In the genomic region with DNA sequence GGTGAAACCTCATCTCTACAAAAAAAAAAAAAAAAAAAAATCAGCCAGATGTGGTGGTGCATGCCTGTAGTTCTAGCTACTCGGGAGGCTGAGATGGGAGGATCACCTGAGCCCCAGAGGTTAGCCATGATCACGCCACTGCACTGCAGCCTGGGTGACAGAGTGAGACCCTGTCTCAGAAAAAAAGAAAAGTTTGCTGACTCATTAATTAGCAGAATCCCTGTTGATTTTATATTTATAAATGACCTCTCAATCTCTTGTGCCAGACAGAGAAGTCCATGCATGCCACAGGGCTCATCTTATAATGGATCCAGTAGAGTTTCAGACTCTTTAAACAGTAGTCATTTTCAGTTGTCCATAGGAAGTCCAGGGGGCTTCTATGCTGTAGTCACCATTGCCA, we compare ENCODE assay signal across 20 cellular contexts. TPM values are rescaled to one million over a fixed set of nuclear protein-coding genes. Genes with fewer than 3 reads are reported as not detected.
DNase-seq lines count a peak whose midpoint lies in the region; ATAC-seq, FAIRE-seq and TF ChIP-seq lines count a peak whose summit lies in the region.
"Had no signal": no experiment of that assay in that cellular context is flagged by ENCODE, and none has a peak within 500 bp of the region (broad histone marks: within the 10 kb centered on the region; RNA-seq: fewer than 3 reads in every experiment).

No MANE protein-coding gene starts in this region.

- no peaks in the 10 kb centered on the region for H3K9me3 ChIP-seq in HepG2 (ENCODE audit: low read length)
- H3K9me3 ChIP-seq in right lobe of liver: no peaks in the 10 kb centered on the region
- H3K9me3 ChIP-seq in K562 (replicated peaks; ENCODE audit: control insufficient read depth, insufficient read depth, low read depth, low read length): no peaks in the 10 kb centered on the region
- H3K9me3 ChIP-seq: HAP-1 had no signal

- in situ Hi-C loops in HepG2 (cut with HindIII; ENCODE audit: extremely low pct_ligation_motif_present, low pct_unique_long_range_greater_than_20kb): no loop called here
- in situ Hi-C loops in K562 (cut with MboI): no loop called here

- H4K20me1 ChIP-seq in HepG2 (ENCODE audit: insufficient read depth, low read length) (no peaks in the 10 kb centered on the region), K562 (replicated peaks; ENCODE audit: control insufficient read depth, insufficient read depth, low read length) (no peaks in the 10 kb centered on the region)

- H3K79me2 ChIP-seq in HepG2 (ENCODE audit: insufficient read depth, low read length): no peaks in the 10 kb centered on the region
- no peaks in the 10 kb centered on the region for H3K79me2 ChIP-seq in K562 (ENCODE audit: control insufficient read depth, insufficient read depth, low read length)

- intact Hi-C loops in HepG2 (cut with micrococcal nuclease; ENCODE audit: unreplicated experiment) (no loop called here), right lobe of liver (cut with DNase I) (no loop called here), K562 (cut with micrococcal nuclease) (no loop called here)

- POLR2A ChIA-PET in HepG2 (lab: Yijun Ruan, JAX): no interaction called here
- POLR2A ChIA-PET in K562 (lab: Yijun Ruan, JAX): no interaction called here

- ATAC-seq in HepG2: no peak
- no peak for ATAC-seq in right lobe of liver
- no peak for ATAC-seq in K562

- H3K36me3 ChIP-seq in HepG2 (replicated peaks in 1 of 2; ENCODE audit: control insufficient read depth in 1 of 2, insufficient read depth in 2 of 2, low read length in 2 of 2) (peaks cover 9 to 18% of the 10 kb centered on the region in 2 experiments; a peak in 4 of 5 replicates), right lobe of liver (peaks cover 0 to 26% (median 2%) of the 10 kb centered on the region in 4 donors), K562 (ENCODE audit: control insufficient read depth, insufficient read depth, low read length) (no peaks in the 10 kb centered on the region)
- H3K36me3 ChIP-seq: HAP-1 had no signal

- BruUV-seq in HepG2 (replicated peaks; lab: Mats Ljungman, UMichigan) (no TSS peak), K562 (replicated peaks; lab: Mats Ljungman, UMichigan) (no TSS peak)

- FAIRE-seq in HepG2 (lab: Jason Lieb, UNC) (no peak), K562 (lab: Jason Lieb, UNC) (no peak)
- FAIRE-seq: A204.1, G401.6, GM12892, H54 had no signal

- H3K27me3 ChIP-seq in HepG2 (ENCODE audit: control insufficient read depth in 1 of 2, insufficient read depth in 2 of 2, low read length in 2 of 2) (no peaks in the 10 kb centered on the region), right lobe of liver (no peaks in the 10 kb centered on the region), K562 (ENCODE audit: control insufficient read depth in 2 of 2, insufficient read depth in 2 of 2, low read length in 2 of 2) (no peaks in the 10 kb centered on the region)

- no peak for TF ChIP-seq CTCF in HepG2 (CRISPR knock-in tag; IDR thresholded peaks at IDR 0.05)
- no peak for TF ChIP-seq CTCF in right lobe of liver (IDR thresholded peaks at IDR 0.05)
- no peak for TF ChIP-seq CTCF in K562 (IDR thresholded peaks at IDR 0.05 in 2 of 3, conservative IDR thresholded peaks at IDR 0.05 in 1 of 3; ENCODE audit: insufficient read depth in 2 of 3, low read depth in 1 of 3, low read length in 3 of 3)

- H3K4me1 ChIP-seq in HepG2 (ENCODE audit: insufficient read depth, low read length) (0 out of 2 replicates have a peak, but pooled peaks cover 6% of the 10 kb centered on the region), right lobe of liver (peaks cover 0 to 39% (median 7%) of the 10 kb centered on the region in 4 donors), K562 (replicated peaks in 1 of 2; ENCODE audit: control insufficient read depth in 2 of 2, insufficient read depth in 2 of 2, low read length in 2 of 2) (no peaks in the 10 kb centered on the region)
- H3K4me1 ChIP-seq: HAP-1 had no signal

- H2AFZ ChIP-seq in HepG2 (ENCODE audit: low read length): no peak overlapping the region
- no peak overlapping the region for H2AFZ ChIP-seq in K562 (ENCODE audit: low read depth, low read length)

- H3K9me1 ChIP-seq in K562 (ENCODE audit: control insufficient read depth, insufficient read depth, low read length): no peaks in the 10 kb centered on the region

- no peak for DNase-seq in HepG2 (ENCODE audit: low spot score)
- no peak for DNase-seq in right lobe of liver
- no peak for DNase-seq in K562 (ENCODE audit: extremely low read depth in 1 of 4, low spot score in 3 of 4)
- DNase-seq in NOMO-1 treated with dmso at 0.1 percent for 144 hours (lab: John Stamatoyannopoulos, UW; ENCODE audit: unreplicated experiment): no peak
- DNase-seq in NCI-H146 (lab: John Stamatoyannopoulos, UW): no peak
- DNase-seq: C1 segment of cervical spinal cord; Calu3; CD4-positive, alpha-beta memory T cell; COR-L47; DMS153; DND-41; GOT3; HFFc6 had no signal

- no peak for TF ChIP-seq RAD21 in HepG2 (CRISPR knock-in tag; IDR thresholded peaks at IDR 0.05)
- TF ChIP-seq RAD21 in K562 (CRISPR knock-in tag; conservative IDR thresholded peaks at IDR 0.05 in 1 of 2, IDR thresholded peaks at IDR 0.05 in 1 of 2): no peak

- H3K9ac ChIP-seq in HepG2 (ENCODE audit: insufficient read depth, low read depth, low read length): no peak overlapping the region
- no peak overlapping the region for H3K9ac ChIP-seq in K562 (ENCODE audit: insufficient read depth in 1 of 2, low read depth in 2 of 2, low read length in 2 of 2)

- no peak overlapping the region for H3K4me2 ChIP-seq in HepG2 (ENCODE audit: low read depth, low read length)
- H3K4me2 ChIP-seq in K562 (ENCODE audit: insufficient read depth, low read length): no peak overlapping the region

- H3K27ac ChIP-seq in HepG2 (ENCODE audit: extremely low read length, insufficient read depth, low read length) (no peak overlapping the region), right lobe of liver (no peak overlapping the region), K562 (ENCODE audit: extremely low read depth, low read depth, low read length) (no peak overlapping the region)
- H3K27ac ChIP-seq: 22Rv1 had no signal

- H3K4me3 ChIP-seq in HepG2 (replicated peaks in 1 of 3; ENCODE audit: insufficient read depth in 1 of 3, low read depth in 2 of 3, low read length in 3 of 3) (no peak overlapping the region), right lobe of liver (no peak overlapping the region), K562 (no peak overlapping the region)
- H3K4me3 ChIP-seq: HAP-1 had no signal

- 95% methylated on average over 2 of the region's 2 CpGs for WGBS in HepG2 (ENCODE audit: low lambda C conversion rate)
- 80% methylated on average over 2 of the region's 2 CpGs for WGBS in right lobe of liver (ENCODE audit: insufficient coverage, low coverage, low lambda C conversion rate, missing lambda C conversion rate)
- no CpG with 5 or more reads among the region's 2 CpGs for WGBS in K562 (ENCODE audit: insufficient coverage, low coverage, missing lambda C conversion rate)

- TF ChIP-seq EP300 in HepG2 (IDR thresholded peaks at IDR 0.05; ENCODE audit: low read depth in 2 of 2, low read length in 2 of 2) (no peak), HepG2 (CRISPR knock-in tag; IDR thresholded peaks at IDR 0.05; ENCODE audit: borderline replicate concordance) (no peak), K562 (IDR thresholded peaks at IDR 0.05; ENCODE audit: low read length) (no peak)

- CTCF ChIA-PET in HepG2 (lab: Yijun Ruan, JAX; ENCODE audit: low intra/inter-chr PET ratio, low total read pairs) (no interaction called here), K562 (lab: Yijun Ruan, JAX; ENCODE audit: low intra/inter-chr PET ratio) (no interaction called here)

- TF ChIP-seq POLR2A in HepG2 (IDR thresholded peaks at IDR 0.05; ENCODE audit: insufficient read depth in 1 of 2, low read depth in 2 of 2, low read length in 2 of 2) (no peak), right lobe of liver (IDR thresholded peaks at IDR 0.05) (no peak), K562 (conservative IDR thresholded peaks at IDR 0.05) (no peak)

RNA-seq across cellular contexts. Expression of a gene that starts 32.9 kb away (rescaled TPM):
- total RNA-seq in HepG2 (2016; rRNA removed; fragmentation: Illumina TruSeq; extraction: Trizol) (5.7 and 9.0 TPM in 2 replicates), right lobe of liver (10 to 100 TPM; 24.6 to 64.3 (median 52.6) TPM), K562 (2014; rRNA removed) (2.1 and 3.7 TPM in 2 replicates), K562 (2014; rRNA removed; fragmentation: Illumina TruSeq; extraction: Trizol) (2.4 and 2.5 TPM in 2 replicates), K562 (2015; rRNA removed; fragmentation: Illumina TruSeq; extraction: Trizol) (3.6 and 4.1 TPM in 2 replicates), K562 (2021) (2.9 and 3.2 TPM in 2 replicates)
- 4.3 and 4.9 TPM in 2 replicates for total RNA-seq in HepG2 (2016; cell fraction: cytosol; rRNA removed; fragmentation: Illumina TruSeq; extraction: Trizol; ENCODE audit: low read depth)
- total RNA-seq in HepG2 (2016; cell fraction: insoluble cytoplasmic fraction; rRNA removed; fragmentation: Illumina TruSeq; extraction: Trizol): 4.8 and 8.8 TPM in 2 replicates
- 7.3 and 7.9 TPM in 2 replicates for total RNA-seq in HepG2 (2016; cell fraction: membrane; rRNA removed; fragmentation: Illumina TruSeq; extraction: Trizol)
- total RNA-seq in HepG2 (2016; cell fraction: nucleus; rRNA removed; fragmentation: Illumina TruSeq; extraction: Trizol): 7.5 and 8.4 TPM in 2 replicates
- polyA plus RNA-seq in HepG2 (2011; rRNA removed) (16.5 and 17.2 TPM in 2 replicates), K562 (2011; rRNA removed) (3.6 and 4.1 TPM in 2 replicates), K562 (2014; fragmentation: Illumina TruSeq; extraction: Trizol) (2.3 and 2.9 TPM in 2 replicates), K562 (2014; fragmentation: Nextera tagmentation; extraction: Ambion mirVana) (under 1 TPM; 0.53 to 0.81 TPM), K562 (2014; rRNA removed) (2.3 and 3.4 TPM in 2 replicates)
- polyA plus RNA-seq in HepG2 (2011; cell fraction: cytosol; rRNA removed): 17.9 and 18.6 TPM in 2 replicates
- polyA plus RNA-seq in HepG2 (2011; cell fraction: nucleus; rRNA removed): 10.2 and 11.0 TPM in 2 replicates
- 7.6 and 9.4 TPM in 2 replicates for polyA plus RNA-seq in HepG2 (2012)
- 3.4 and 4.3 TPM in 2 replicates for polyA plus RNA-seq in HepG2 (2016; cell fraction: cytosol; fragmentation: Illumina TruSeq; extraction: Trizol; ENCODE audit: low read depth)
- 4.7 and 5.8 TPM in 2 replicates for polyA plus RNA-seq in HepG2 (2016; cell fraction: insoluble cytoplasmic fraction; fragmentation: Illumina TruSeq; extraction: Trizol; ENCODE audit: low read depth)
- polyA plus RNA-seq in HepG2 (2016; cell fraction: membrane; fragmentation: Illumina TruSeq; extraction: Trizol; ENCODE audit: low read depth): 4.9 and 6.1 TPM in 2 replicates
- 9.1 and 12.2 TPM in 2 replicates for polyA plus RNA-seq in HepG2 (2016; cell fraction: nucleus; fragmentation: Illumina TruSeq; extraction: Trizol; ENCODE audit: insufficient read depth, low read depth)
- polyA minus RNA-seq in HepG2 (2011; rRNA and poly(A)+ RNA removed; ENCODE audit: low replicate concordance): 34.5 and 67.6 TPM in 2 replicates
- 10.7 and 12.8 TPM in 2 replicates for polyA minus RNA-seq in HepG2 (2011; cell fraction: cytosol; rRNA and poly(A)+ RNA removed)
- 12.6 and 14.9 TPM in 2 replicates for polyA minus RNA-seq in HepG2 (2011; cell fraction: nucleus; rRNA and poly(A)+ RNA removed)
- total RNA-seq in K562 (2011; cell fraction: chromatin; rRNA removed; ENCODE audit: low replicate concordance): 6.4 and 12.8 TPM in 2 replicates
- 9.8 and 11.6 TPM in 2 replicates for total RNA-seq in K562 (2011; cell fraction: nucleolus; rRNA removed)
- total RNA-seq in K562 (2011; cell fraction: nucleoplasm; rRNA removed): 5.2 and 11.6 TPM in 2 replicates
- polyA plus RNA-seq in K562 (2011; cell fraction: cytosol; rRNA removed): 4.7 and 4.9 TPM in 2 replicates
- polyA plus RNA-seq in K562 (2011; cell fraction: nucleus; rRNA removed): 3.6 and 3.9 TPM in 2 replicates
- 3.2 and 5.2 TPM in 2 replicates for polyA plus RNA-seq in K562 (2012)
- polyA minus RNA-seq in K562 (2011; rRNA and poly(A)+ RNA removed): 6.0 and 7.1 TPM in 2 replicates
- 2.5 and 3.4 TPM in 2 replicates for polyA minus RNA-seq in K562 (2011; cell fraction: cytosol; rRNA and poly(A)+ RNA removed)
- 1.9 and 3.6 TPM in 2 replicates for polyA minus RNA-seq in K562 (2011; cell fraction: nucleus; rRNA and poly(A)+ RNA removed)

RNA-seq across cellular contexts. Expression of a gene that starts 35.6 kb away (rescaled TPM):
- 15.4 and 21.5 TPM in 2 replicates for total RNA-seq in HepG2 (2016; rRNA removed; fragmentation: Illumina TruSeq; extraction: Trizol)
- 3.9 and 5.5 TPM in 2 replicates for total RNA-seq in HepG2 (2016; cell fraction: cytosol; rRNA removed; fragmentation: Illumina TruSeq; extraction: Trizol; ENCODE audit: low read depth)
- total RNA-seq in HepG2 (2016; cell fraction: insoluble cytoplasmic fraction; rRNA removed; fragmentation: Illumina TruSeq; extraction: Trizol): 19.2 and 23.3 TPM in 2 replicates
- 14.8 and 15.2 TPM in 2 replicates for total RNA-seq in HepG2 (2016; cell fraction: membrane; rRNA removed; fragmentation: Illumina TruSeq; extraction: Trizol)
- total RNA-seq in HepG2 (2016; cell fraction: nucleus; rRNA removed; fragmentation: Illumina TruSeq; extraction: Trizol): 13.3 and 14.6 TPM in 2 replicates
- 10.5 and 16.2 TPM in 2 replicates for polyA plus RNA-seq in HepG2 (2011; rRNA removed)
- 8.2 and 12.1 TPM in 2 replicates for polyA plus RNA-seq in HepG2 (2011; cell fraction: cytosol; rRNA removed)
- polyA plus RNA-seq in HepG2 (2011; cell fraction: nucleus; rRNA removed): 4.6 and 7.8 TPM in 2 replicates
- polyA plus RNA-seq in HepG2 (2012): 7.4 and 10.0 TPM in 2 replicates
- polyA plus RNA-seq in HepG2 (2016; cell fraction: cytosol; fragmentation: Illumina TruSeq; extraction: Trizol; ENCODE audit: low read depth): 3.0 and 5.0 TPM in 2 replicates
- polyA plus RNA-seq in HepG2 (2016; cell fraction: insoluble cytoplasmic fraction; fragmentation: Illumina TruSeq; extraction: Trizol; ENCODE audit: low read depth): 19.5 and 20.3 TPM in 2 replicates
- 9.1 and 11.4 TPM in 2 replicates for polyA plus RNA-seq in HepG2 (2016; cell fraction: membrane; fragmentation: Illumina TruSeq; extraction: Trizol; ENCODE audit: low read depth)
- polyA plus RNA-seq in HepG2 (2016; cell fraction: nucleus; fragmentation: Illumina TruSeq; extraction: Trizol; ENCODE audit: insufficient read depth, low read depth): 20.1 and 20.2 TPM in 2 replicates
- polyA minus RNA-seq in HepG2 (2011; rRNA and poly(A)+ RNA removed; ENCODE audit: low replicate concordance): 11.7 and 17.4 TPM in 2 replicates
- polyA minus RNA-seq in HepG2 (2011; cell fraction: cytosol; rRNA and poly(A)+ RNA removed): 4.1 and 6.0 TPM in 2 replicates
- polyA minus RNA-seq in HepG2 (2011; cell fraction: nucleus; rRNA and poly(A)+ RNA removed): 17.5 and 18.9 TPM in 2 replicates
- total RNA-seq in right lobe of liver: 10 to 100 TPM in 4 of 6 experiments, 1 to 10 TPM in 2; 7.9 to 12.6 (median 10.6) TPM
- 25.4 and 29.4 TPM in 2 replicates for total RNA-seq in K562 (2011; cell fraction: chromatin; rRNA removed; ENCODE audit: low replicate concordance)
- 14.8 and 18.0 TPM in 2 replicates for total RNA-seq in K562 (2011; cell fraction: nucleolus; rRNA removed)
- 24.8 and 46.7 TPM in 2 replicates for total RNA-seq in K562 (2011; cell fraction: nucleoplasm; rRNA removed)
- total RNA-seq in K562 (2014; rRNA removed): 13.9 and 15.9 TPM in 2 replicates
- total RNA-seq in K562 (2014; rRNA removed; fragmentation: Illumina TruSeq; extraction: Trizol): 13.5 and 15.5 TPM in 2 replicates
- 19.9 and 20.4 TPM in 2 replicates for total RNA-seq in K562 (2015; rRNA removed; fragmentation: Illumina TruSeq; extraction: Trizol)
- 14.9 and 17.0 TPM in 2 replicates for total RNA-seq in K562 (2021)
- polyA plus RNA-seq in K562 (2011; rRNA removed): 14.7 and 18.9 TPM in 2 replicates
- 6.3 and 12.9 TPM in 2 replicates for polyA plus RNA-seq in K562 (2011; cell fraction: cytosol; rRNA removed)
- 6.7 and 9.4 TPM in 2 replicates for polyA plus RNA-seq in K562 (2011; cell fraction: nucleus; rRNA removed)
- polyA plus RNA-seq in K562 (2012): 6.3 and 9.3 TPM in 2 replicates
- 14.6 and 15.4 TPM in 2 replicates for polyA plus RNA-seq in K562 (2014; fragmentation: Illumina TruSeq; extraction: Trizol)
- polyA plus RNA-seq in K562 (2014; fragmentation: Nextera tagmentation; extraction: Ambion mirVana): 10 to 100 TPM; 20.5 to 20.8 TPM
- polyA plus RNA-seq in K562 (2014; rRNA removed): 15.1 and 19.0 TPM in 2 replicates
- polyA minus RNA-seq in K562 (2011; rRNA and poly(A)+ RNA removed): 17.9 and 18.2 TPM in 2 replicates
- polyA minus RNA-seq in K562 (2011; cell fraction: cytosol; rRNA and poly(A)+ RNA removed): 5.6 and 8.6 TPM in 2 replicates
- 5.0 and 7.9 TPM in 2 replicates for polyA minus RNA-seq in K562 (2011; cell fraction: nucleus; rRNA and poly(A)+ RNA removed)

RNA-seq across cellular contexts. Expression of a gene that starts 35.8 kb away (rescaled TPM):
- total RNA-seq in HepG2 (2016; rRNA removed; fragmentation: Illumina TruSeq; extraction: Trizol) (13.7 and 20.1 TPM in 2 replicates), right lobe of liver (1 to 10 TPM; 6.1 to 9.9 (median 8.5) TPM), K562 (2014; rRNA removed) (1.8 and 2.7 TPM in 2 replicates), K562 (2014; rRNA removed; fragmentation: Illumina TruSeq; extraction: Trizol) (10.5 and 12.7 TPM in 2 replicates), K562 (2015; rRNA removed; fragmentation: Illumina TruSeq; extraction: Trizol) (5.8 and 6.9 TPM in 2 replicates), K562 (2021) (8.3 and 9.6 TPM in 2 replicates)
- total RNA-seq in HepG2 (2016; cell fraction: cytosol; rRNA removed; fragmentation: Illumina TruSeq; extraction: Trizol; ENCODE audit: low read depth): 3.2 and 5.5 TPM in 2 replicates
- total RNA-seq in HepG2 (2016; cell fraction: insoluble cytoplasmic fraction; rRNA removed; fragmentation: Illumina TruSeq; extraction: Trizol): 12.8 and 20.3 TPM in 2 replicates
- total RNA-seq in HepG2 (2016; cell fraction: membrane; rRNA removed; fragmentation: Illumina TruSeq; extraction: Trizol): 13.7 and 15.4 TPM in 2 replicates
- total RNA-seq in HepG2 (2016; cell fraction: nucleus; rRNA removed; fragmentation: Illumina TruSeq; extraction: Trizol): 7.4 and 8.0 TPM in 2 replicates
- polyA plus RNA-seq in HepG2 (2011; rRNA removed) (7.8 and 8.6 TPM in 2 replicates), K562 (2011; rRNA removed) (9.4 and 11.6 TPM in 2 replicates), K562 (2014; fragmentation: Illumina TruSeq; extraction: Trizol) (2.2 and 6.8 TPM in 2 replicates), K562 (2014; fragmentation: Nextera tagmentation; extraction: Ambion mirVana) (10 to 100 TPM; 13.9 to 22.8 TPM), K562 (2014; rRNA removed) (5.8 and 8.0 TPM in 2 replicates)
- polyA plus RNA-seq in HepG2 (2011; cell fraction: cytosol; rRNA removed): 5.0 and 8.2 TPM in 2 replicates
- 2.4 and 2.6 TPM in 2 replicates for polyA plus RNA-seq in HepG2 (2011; cell fraction: nucleus; rRNA removed)
- polyA plus RNA-seq in HepG2 (2012): 5.6 and 7.7 TPM in 2 replicates
- polyA plus RNA-seq in HepG2 (2016; cell fraction: cytosol; fragmentation: Illumina TruSeq; extraction: Trizol; ENCODE audit: low read depth): 3.9 and 5.1 TPM in 2 replicates
- polyA plus RNA-seq in HepG2 (2016; cell fraction: insoluble cytoplasmic fraction; fragmentation: Illumina TruSeq; extraction: Trizol; ENCODE audit: low read depth): 14.3 and 17.9 TPM in 2 replicates
- polyA plus RNA-seq in HepG2 (2016; cell fraction: membrane; fragmentation: Illumina TruSeq; extraction: Trizol; ENCODE audit: low read depth): 8.0 and 9.8 TPM in 2 replicates
- polyA plus RNA-seq in HepG2 (2016; cell fraction: nucleus; fragmentation: Illumina TruSeq; extraction: Trizol; ENCODE audit: insufficient read depth, low read depth): 12.9 and 13.7 TPM in 2 replicates
- polyA minus RNA-seq in HepG2 (2011; rRNA and poly(A)+ RNA removed; ENCODE audit: low replicate concordance): 3.9 and 9.8 TPM in 2 replicates
- polyA minus RNA-seq in HepG2 (2011; cell fraction: cytosol; rRNA and poly(A)+ RNA removed): 4.0 and 4.7 TPM in 2 replicates
- polyA minus RNA-seq in HepG2 (2011; cell fraction: nucleus; rRNA and poly(A)+ RNA removed): 5.2 and 5.7 TPM in 2 replicates
- 7.2 and 11.2 TPM in 2 replicates for total RNA-seq in K562 (2011; cell fraction: chromatin; rRNA removed; ENCODE audit: low replicate concordance)
- 3.0 and 3.2 TPM in 2 replicates for total RNA-seq in K562 (2011; cell fraction: nucleolus; rRNA removed)
- total RNA-seq in K562 (2011; cell fraction: nucleoplasm; rRNA removed): 3.2 and 5.1 TPM in 2 replicates
- polyA plus RNA-seq in K562 (2011; cell fraction: cytosol; rRNA removed): 4.4 and 7.8 TPM in 2 replicates
- polyA plus RNA-seq in K562 (2011; cell fraction: nucleus; rRNA removed): 2.4 and 4.5 TPM in 2 replicates
- polyA plus RNA-seq in K562 (2012): 3.4 and 4.9 TPM in 2 replicates
- 7.5 and 9.7 TPM in 2 replicates for polyA minus RNA-seq in K562 (2011; rRNA and poly(A)+ RNA removed)
- 2.0 TPM in 1 of 2 replicates, not detected in the other for polyA minus RNA-seq in K562 (2011; cell fraction: cytosol; rRNA and poly(A)+ RNA removed)
- polyA minus RNA-seq in K562 (2011; cell fraction: nucleus; rRNA and poly(A)+ RNA removed): 1.5 and 2.2 TPM in 2 replicates

RNA-seq across cellular contexts. Expression of a gene that starts 59.7 kb away (rescaled TPM):
- total RNA-seq in HepG2 (2016; rRNA removed; fragmentation: Illumina TruSeq; extraction: Trizol) (0.55 and 0.86 TPM in 2 replicates), right lobe of liver (100 to 1,000 TPM in 1 of 6 experiments, 10 to 100 TPM in 5; 32.9 to 134 (median 61.0) TPM), K562 (2014; rRNA removed) (not detected in 2 replicates), K562 (2014; rRNA removed; fragmentation: Illumina TruSeq; extraction: Trizol) (not detected in 2 replicates), K562 (2015; rRNA removed; fragmentation: Illumina TruSeq; extraction: Trizol) (not detected in 2 replicates), K562 (2021) (not detected in 2 replicates)
- 0.30 TPM in 1 of 2 replicates, not detected in the other for total RNA-seq in HepG2 (2016; cell fraction: cytosol; rRNA removed; fragmentation: Illumina TruSeq; extraction: Trizol; ENCODE audit: low read depth)
- 0.61 and 0.73 TPM in 2 replicates for total RNA-seq in HepG2 (2016; cell fraction: insoluble cytoplasmic fraction; rRNA removed; fragmentation: Illumina TruSeq; extraction: Trizol)
- 0.53 and 1.1 TPM in 2 replicates for total RNA-seq in HepG2 (2016; cell fraction: membrane; rRNA removed; fragmentation: Illumina TruSeq; extraction: Trizol)
- total RNA-seq in HepG2 (2016; cell fraction: nucleus; rRNA removed; fragmentation: Illumina TruSeq; extraction: Trizol): 0.22 TPM in 1 of 2 replicates, not detected in the other
- polyA plus RNA-seq in HepG2 (2011; rRNA removed) (1.0 and 1.7 TPM in 2 replicates), K562 (2011; rRNA removed) (0.06 TPM in 1 of 2 replicates, not detected in the other), K562 (2014; fragmentation: Illumina TruSeq; extraction: Trizol) (not detected in 2 replicates), K562 (2014; fragmentation: Nextera tagmentation; extraction: Ambion mirVana) (not detected), K562 (2014; rRNA removed) (not detected in 2 replicates)
- polyA plus RNA-seq in HepG2 (2011; cell fraction: cytosol; rRNA removed): 1.0 and 1.3 TPM in 2 replicates
- 0.43 and 0.51 TPM in 2 replicates for polyA plus RNA-seq in HepG2 (2011; cell fraction: nucleus; rRNA removed)
- 0.33 and 2.5 TPM in 2 replicates for polyA plus RNA-seq in HepG2 (2012)
- 0.27 and 0.35 TPM in 2 replicates for polyA plus RNA-seq in HepG2 (2016; cell fraction: cytosol; fragmentation: Illumina TruSeq; extraction: Trizol; ENCODE audit: low read depth)
- 0.44 and 0.59 TPM in 2 replicates for polyA plus RNA-seq in HepG2 (2016; cell fraction: insoluble cytoplasmic fraction; fragmentation: Illumina TruSeq; extraction: Trizol; ENCODE audit: low read depth)
- polyA plus RNA-seq in HepG2 (2016; cell fraction: membrane; fragmentation: Illumina TruSeq; extraction: Trizol; ENCODE audit: low read depth): 0.34 and 0.37 TPM in 2 replicates
- 0.55 TPM in 1 of 2 replicates, not detected in the other for polyA plus RNA-seq in HepG2 (2016; cell fraction: nucleus; fragmentation: Illumina TruSeq; extraction: Trizol; ENCODE audit: insufficient read depth, low read depth)
- polyA minus RNA-seq in HepG2 (2011; rRNA and poly(A)+ RNA removed; ENCODE audit: low replicate concordance): 0.14 and 1.8 TPM in 2 replicates
- 0.88 TPM in 1 of 2 replicates, not detected in the other for polyA minus RNA-seq in HepG2 (2011; cell fraction: cytosol; rRNA and poly(A)+ RNA removed)
- polyA minus RNA-seq in HepG2 (2011; cell fraction: nucleus; rRNA and poly(A)+ RNA removed): 0.77 and 0.87 TPM in 2 replicates
- total RNA-seq in K562 (2011; cell fraction: chromatin; rRNA removed; ENCODE audit: low replicate concordance): not detected in 2 replicates
- not detected in 2 replicates for total RNA-seq in K562 (2011; cell fraction: nucleolus; rRNA removed)
- total RNA-seq in K562 (2011; cell fraction: nucleoplasm; rRNA removed): not detected in 2 replicates
- polyA plus RNA-seq in K562 (2011; cell fraction: cytosol; rRNA removed): not detected in 2 replicates
- not detected in 2 replicates for polyA plus RNA-seq in K562 (2011; cell fraction: nucleus; rRNA removed)
- polyA plus RNA-seq in K562 (2012): not detected in 2 replicates
- not detected in 2 replicates for polyA minus RNA-seq in K562 (2011; rRNA and poly(A)+ RNA removed)
- not detected in 2 replicates for polyA minus RNA-seq in K562 (2011; cell fraction: cytosol; rRNA and poly(A)+ RNA removed)
- not detected in 2 replicates for polyA minus RNA-seq in K562 (2011; cell fraction: nucleus; rRNA and poly(A)+ RNA removed)
- total RNA-seq: Calu3; CD4-positive, alpha-beta memory T cell; HFFc6 had no signal
- polyA plus RNA-seq: BJ; CD4-positive, alpha-beta memory T cell had no signal
